In the genomic region with DNA sequence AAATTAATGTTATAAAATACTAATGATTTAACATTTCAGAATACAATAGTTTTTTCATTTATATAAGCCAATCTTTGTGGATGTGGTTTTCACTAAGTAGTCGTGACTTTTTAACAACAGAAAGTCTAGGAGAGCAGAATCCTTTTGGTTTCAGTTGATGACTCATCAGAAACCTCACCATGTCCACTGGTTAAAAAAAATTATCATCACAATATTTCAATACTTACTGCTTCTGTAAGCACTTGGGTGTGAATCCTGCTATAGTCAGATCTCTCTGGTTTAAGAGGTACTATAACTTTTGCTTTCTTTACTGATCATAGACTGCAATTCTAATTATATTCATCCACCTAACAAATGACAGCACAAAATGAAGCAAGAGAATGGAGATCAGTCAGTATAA, we compare ENCODE assay signal across 11 cellular contexts.
DNase-seq lines count a peak whose midpoint lies in the region; ATAC-seq and TF ChIP-seq lines count a peak whose summit lies in the region.
"Had no signal": no experiment of that assay in that cellular context is flagged by ENCODE, and none has a peak within 500 bp of the region (broad histone marks: within the 10 kb centered on the region; RNA-seq: fewer than 3 reads in every experiment).

No MANE protein-coding gene starts in this region.

- no peaks in the 10 kb centered on the region for H4K20me1 ChIP-seq in OCI-LY3 (ENCODE audit: insufficient read depth, low read length)

- no peak overlapping the region for H3K4me3 Mint-ChIP-seq in T-helper 2 cell treated with Interferon-gamma antibody and Interleukin-4, amounts not matched to agents 5 μg/mL and 100 μg/mL, for 36 hours
- H3K4me3 Mint-ChIP-seq: nephron had no signal

- TF ChIP-seq CTCF in OCI-LY3 (IDR thresholded peaks at IDR 0.05; ENCODE audit: low read depth, low read length), result no peak
- TF ChIP-seq CTCF in mucosa of descending colon (IDR thresholded peaks at IDR 0.05), result no peak

- H3K36me3 Mint-ChIP-seq in T-helper 2 cell treated with Interferon-gamma antibody and Interleukin-4, amounts not matched to agents 5 μg/mL and 100 μg/mL, for 36 hours (ENCODE audit: low read depth), result no peaks in the 10 kb centered on the region

- no peaks in the 10 kb centered on the region for H3K27me3 ChIP-seq in OCI-LY3 (ENCODE audit: low read depth, low read length)

- no peaks in the 10 kb centered on the region for H3K27me3 Mint-ChIP-seq in T-helper 2 cell treated with Interferon-gamma antibody and Interleukin-4, amounts not matched to agents 5 μg/mL and 100 μg/mL, for 36 hours (ENCODE audit: low read depth)

- H3K4me1 ChIP-seq in OCI-LY3 (ENCODE audit: low read length) (peaks cover 31% of the 10 kb centered on the region), mucosa of descending colon (ENCODE audit: low read depth) (no peaks in the 10 kb centered on the region)
- H3K4me1 ChIP-seq: Caco-2 had no signal

- H3K9ac ChIP-seq in OCI-LY3 (ENCODE audit: low read length), result peak overlapping the region; percentile 43; the same call in 1 of the 2 replicates

- intact Hi-C loops in mucosa of descending colon (cut with DNase I, micrococcal nuclease), result no loop called here

- peak overlapping the region; percentile 51 for H3K4me2 ChIP-seq in OCI-LY3 (ENCODE audit: low read length)

- H3K9me3 ChIP-seq in OCI-LY3 (ENCODE audit: insufficient read depth, low read length), result no peaks in the 10 kb centered on the region
- H3K9me3 ChIP-seq in mucosa of descending colon, result peaks cover 6% of the 10 kb centered on the region

- ATAC-seq in GM19324 (IDR thresholded peaks at IDR 0.05; ENCODE audit: low FRiP score, unreplicated experiment) (peak; percentile 72), HG02973 (IDR thresholded peaks at IDR 0.05; ENCODE audit: unreplicated experiment) (peak; percentile 91), mucosa of descending colon (no peak)

- H3K36me3 ChIP-seq in OCI-LY3 (replicated peaks; ENCODE audit: low read depth, low read length), result no peaks in the 10 kb centered on the region
- no peaks in the 10 kb centered on the region for H3K36me3 ChIP-seq in mucosa of descending colon (ENCODE audit: low read depth)

- H3K79me2 ChIP-seq in OCI-LY3 (ENCODE audit: low read length), result no peaks in the 10 kb centered on the region

- peak overlapping the region; percentile 89 for H3K27ac ChIP-seq in OCI-LY3 (ENCODE audit: low read length)

- H3K4me3 ChIP-seq in OCI-LY3 (ENCODE audit: low read length) (no peak overlapping the region), mucosa of descending colon (no peak overlapping the region)

- DNase-seq in COLO829 (ENCODE audit: low spot score), result peak; percentile 21
- no peak for DNase-seq in mucosa of descending colon
- no peak for DNase-seq in medulla oblongata (ENCODE audit: extremely low spot score)
- no peak for DNase-seq in T-helper 2 cell treated with Interferon-gamma antibody and Interleukin-4, amounts not matched to agents 5 μg/mL and 100 μg/mL, for 36 hours (ENCODE audit: low spot score)
- no peak for DNase-seq in NCI-H1048 (lab: John Stamatoyannopoulos, UW)
- DNase-seq: activated CD4-positive, alpha-beta T cell treated with anti-CD3 and anti-CD28 coated beads, Interleukin-2, amount 50 U/mL, for 4 hours; Caco-2 had no signal

- peaks cover 4% of the 10 kb centered on the region for H3K4me1 Mint-ChIP-seq in T-helper 2 cell treated with Interferon-gamma antibody and Interleukin-4, amounts not matched to agents 5 μg/mL and 100 μg/mL, for 36 hours (ENCODE audit: low read depth)
- H3K4me1 Mint-ChIP-seq: nephron had no signal

- no peak overlapping the region for H3K27ac Mint-ChIP-seq in T-helper 2 cell treated with Interferon-gamma antibody and Interleukin-4, amounts not matched to agents 5 μg/mL and 100 μg/mL, for 36 hours
- H3K27ac Mint-ChIP-seq: nephron had no signal

- no peak overlapping the region for H2AFZ ChIP-seq in OCI-LY3 (ENCODE audit: low read depth, low read length)

- peaks cover 8% of the 10 kb centered on the region for H3K9me3 Mint-ChIP-seq in T-helper 2 cell treated with Interferon-gamma antibody and Interleukin-4, amounts not matched to agents 5 μg/mL and 100 μg/mL, for 36 hours
- H3K9me3 Mint-ChIP-seq: nephron had no signal
